1 cellular context compared by ENCODE assay signal in the genomic region with DNA sequence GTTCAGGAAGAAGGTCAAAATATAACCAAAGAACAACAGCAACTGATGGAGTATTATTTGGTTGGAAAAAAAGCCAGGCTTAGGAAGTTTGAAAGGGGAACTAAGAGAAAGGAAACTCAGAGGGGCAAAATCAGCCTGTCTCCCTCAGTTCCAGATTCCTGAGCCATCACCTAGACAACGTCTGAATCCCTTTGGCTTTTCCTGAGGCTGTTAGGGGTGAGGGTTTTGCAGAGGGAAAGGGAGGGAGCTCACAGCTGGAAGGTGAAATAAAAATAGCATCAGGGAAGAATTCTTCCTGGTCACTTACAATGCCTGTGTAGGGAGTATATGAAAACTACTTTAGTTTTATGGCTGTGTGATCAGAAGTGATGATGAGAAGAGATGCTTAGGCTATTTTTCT.
TF ChIP-seq lines count a peak whose summit lies in the region.

No MANE protein-coding gene starts in this region.

TF ChIP-seq in GM23338, 12 proteins besides CTCF, POLR2A, EP300 and RAD21 (continued from another document):
- TF ChIP-seq ZNF114 (CRISPR knock-in tag; IDR thresholded peaks at IDR 0.05) = no peak
